1 cellular context compared by ENCODE assay signal in genomic region chr19:54906819-54907218, GRCh38.
TF ChIP-seq lines count a peak whose summit lies in the region.

No MANE protein-coding gene starts in this region.

TF ChIP-seq in H1, 55 proteins besides CTCF, POLR2A, EP300 and RAD21:
- no peak for TF ChIP-seq SIN3A (conservative IDR thresholded peaks at IDR 0.05 in 1 of 2, IDR thresholded peaks at IDR 0.05 in 1 of 2; ENCODE audit: low read depth in 1 of 2, low read length in 2 of 2)
- no peak for TF ChIP-seq ATF2 (IDR thresholded peaks at IDR 0.05; ENCODE audit: low read length)
- no peak for TF ChIP-seq SUZ12 (IDR thresholded peaks at IDR 0.05; ENCODE audit: low read length)
- no peak for TF ChIP-seq CHD7 (IDR thresholded peaks at IDR 0.05; ENCODE audit: insufficient replicate concordance, low read length)
- TF ChIP-seq RNF2 (IDR thresholded peaks at IDR 0.05; ENCODE audit: borderline replicate concordance, low read depth, low read length, missing control alignments, poor library complexity, severe bottlenecking): no peak
- TF ChIP-seq NANOG (IDR thresholded peaks at IDR 0.05; ENCODE audit: insufficient read depth, low read depth, low read length, poor library complexity, severe bottlenecking): no peak
- no peak for TF ChIP-seq ASH2L (IDR thresholded peaks at IDR 0.05; ENCODE audit: low read length)
- TF ChIP-seq RBBP5 (IDR thresholded peaks at IDR 0.05; ENCODE audit: borderline replicate concordance, low read depth, low read length): no peak
- TF ChIP-seq EZH2 (IDR thresholded peaks at IDR 0.05; ENCODE audit: low read depth, low read length, severe bottlenecking): no peak
- no peak for TF ChIP-seq TAF7 (optimal IDR thresholded peaks at IDR 0.05; ENCODE audit: borderline replicate concordance, low read depth, low read length)
